In the genomic region with DNA sequence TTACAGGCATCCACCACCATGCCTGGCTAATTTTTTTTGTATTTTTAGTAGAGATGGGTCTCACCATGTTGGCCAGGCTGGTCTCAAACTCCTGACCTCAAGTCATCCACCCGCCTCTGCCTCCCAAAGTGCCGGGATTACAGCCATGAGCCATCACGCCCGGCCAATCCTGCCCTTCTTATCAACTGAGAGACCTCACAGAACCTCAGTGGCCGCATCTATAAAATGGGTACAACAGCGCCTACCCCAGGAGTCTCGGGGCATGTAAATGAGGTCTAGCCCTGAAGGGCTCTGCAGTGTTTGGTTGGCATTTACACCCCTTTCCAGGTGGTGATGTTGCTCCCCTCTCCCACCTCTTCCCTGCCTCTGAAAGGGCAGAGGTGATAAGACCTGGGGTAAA, we compare ENCODE assay signal across 1 cellular context.
TF ChIP-seq lines count a peak whose summit lies in the region.

No MANE protein-coding gene starts in this region.

TF ChIP-seq in K562, 482 proteins besides CTCF, POLR2A, EP300 and RAD21:
- TF ChIP-seq SAFB2 (IDR thresholded peaks at IDR 0.05; ENCODE audit: borderline replicate concordance, low read depth, low read length, severe bottlenecking): no peak
- TF ChIP-seq ADNP (tag; IDR thresholded peaks at IDR 0.05): 0 out of 2 replicates have a peak, but pooled peaks have one; percentile 31
- TF ChIP-seq BCOR (IDR thresholded peaks at IDR 0.05): peak; percentile 91
- 0 out of 4 replicates have a peak, but pooled peaks of 1 of the 2 experiments have one; percentile 30 for TF ChIP-seq RCOR1 (IDR thresholded peaks at IDR 0.05; ENCODE audit: borderline replicate concordance in 1 of 2, low read depth in 2 of 2, low read length in 2 of 2)
- peak; percentile 90 for TF ChIP-seq RBM25 (IDR thresholded peaks at IDR 0.05; ENCODE audit: low read depth, low read length, severe bottlenecking)
- no peak for TF ChIP-seq ZBED1 (IDR thresholded peaks at IDR 0.05)
- no peak for TF ChIP-seq ZNF707 (CRISPR knock-in tag; conservative IDR thresholded peaks at IDR 0.05)
- TF ChIP-seq KDM1A (IDR thresholded peaks at IDR 0.05): peak; percentile 66 to 82
- peak; percentile 67; the same call in 1 of the 2 replicates for TF ChIP-seq SMARCA5 (IDR thresholded peaks at IDR 0.05)
- no peak for TF ChIP-seq ZC3H4 (CRISPR knock-in tag; IDR thresholded peaks at IDR 0.05; ENCODE audit: borderline replicate concordance)
